Comparison of ENCODE assay signal across 17 cellular contexts in genomic region chr10:125337510-125337909, GRCh38.
DNase-seq lines count a peak whose midpoint lies in the region; ATAC-seq and TF ChIP-seq lines count a peak whose summit lies in the region.
"Had no signal": no experiment of that assay in that cellular context is flagged by ENCODE, and none has a peak within 500 bp of the region (broad histone marks: within the 10 kb centered on the region; RNA-seq: fewer than 3 reads in every experiment).

No MANE protein-coding gene starts in this region.

- H3K9ac ChIP-seq in endodermal cell (ENCODE audit: extremely low read depth, low read length, poor library complexity, severe bottlenecking) (no peak overlapping the region), colonic mucosa (ENCODE audit: low read depth in 2 of 2, low read length in 2 of 2) (no peak overlapping the region)
- H3K9ac ChIP-seq: KMS-11 had no signal

- BruUV-seq in A673 (replicated peaks; lab: Mats Ljungman, UMichigan): no TSS peak

- H3K27ac Mint-ChIP-seq in endodermal cell: no peak overlapping the region
- H3K27ac Mint-ChIP-seq in activated naive CD4-positive, alpha-beta T cell treated with anti-CD3 and anti-CD28 coated beads for 36 hours: no peak overlapping the region
- H3K27ac Mint-ChIP-seq in naive thymus-derived CD4-positive, alpha-beta T cell: no peak overlapping the region
- H3K27ac Mint-ChIP-seq: CD14-positive monocyte had no signal

- intact Hi-C loops in A673 (cut with micrococcal nuclease; ENCODE audit: unreplicated experiment) (no loop called here), colonic mucosa (cut with DNase I) (no loop called here)
- intact Hi-C loops in activated naive CD4-positive, alpha-beta T cell treated with anti-CD3 and anti-CD28 coated beads for 36 hours (cut with micrococcal nuclease): no loop called here
- intact Hi-C loops in naive thymus-derived CD4-positive, alpha-beta T cell (cut with micrococcal nuclease): no loop called here

- H3K27me3 ChIP-seq in A673 (replicated peaks; ENCODE audit: insufficient read depth, low read depth, low read length, poor library complexity) (no peaks in the 10 kb centered on the region), endodermal cell (ENCODE audit: control insufficient read depth, insufficient read depth, low read length, poor library complexity, severe bottlenecking) (no peaks in the 10 kb centered on the region), kidney epithelial cell (ENCODE audit: control insufficient read depth, insufficient read depth, low read length) (no peaks in the 10 kb centered on the region), colonic mucosa (no peaks in the 10 kb centered on the region)
- no peaks in the 10 kb centered on the region for H3K27me3 ChIP-seq in naive thymus-derived CD4-positive, alpha-beta T cell (ENCODE audit: control insufficient read depth in 2 of 2, insufficient read depth in 2 of 2, low read length in 2 of 2)
- H3K27me3 ChIP-seq: Peyer's patch had no signal

- H3K9me3 ChIP-seq in A673 (ENCODE audit: low read depth, low read length, poor library complexity, severe bottlenecking) (no peaks in the 10 kb centered on the region), endodermal cell (ENCODE audit: control insufficient read depth, low read length) (no peaks in the 10 kb centered on the region), colonic mucosa (no peaks in the 10 kb centered on the region)
- H3K9me3 ChIP-seq in naive thymus-derived CD4-positive, alpha-beta T cell (ENCODE audit: control insufficient read depth in 2 of 3, low read length in 3 of 3): no peaks in the 10 kb centered on the region
- H3K9me3 ChIP-seq: Peyer's patch had no signal

- no peaks in the 10 kb centered on the region for H3K36me3 ChIP-seq in A673 (ENCODE audit: insufficient read depth, low read length, poor library complexity, severe bottlenecking)
- H3K36me3 ChIP-seq in endodermal cell (ENCODE audit: control insufficient read depth, insufficient read depth, low read length): no peaks in the 10 kb centered on the region
- H3K36me3 ChIP-seq in kidney epithelial cell (ENCODE audit: control insufficient read depth, insufficient read depth, low read length): no peaks in the 10 kb centered on the region
- no peaks in the 10 kb centered on the region for H3K36me3 ChIP-seq in colonic mucosa
- no peaks in the 10 kb centered on the region for H3K36me3 ChIP-seq in naive thymus-derived CD4-positive, alpha-beta T cell (ENCODE audit: control insufficient read depth in 2 of 3, insufficient read depth in 3 of 3, low read length in 3 of 3)
- H3K36me3 ChIP-seq: Peyer's patch had no signal

- no peak overlapping the region for H3K27ac ChIP-seq in A673 (ENCODE audit: low read depth, low read length, poor library complexity, severe bottlenecking)
- H3K27ac ChIP-seq in endodermal cell (ENCODE audit: low read depth, low read length): no peak overlapping the region
- no peak overlapping the region for H3K27ac ChIP-seq in colonic mucosa
- no peak overlapping the region for H3K27ac ChIP-seq in naive thymus-derived CD4-positive, alpha-beta T cell (ENCODE audit: low read depth, low read length)
- H3K27ac ChIP-seq: KMS-11, Peyer's patch, SK-N-MC had no signal

- DNase-seq in A673 (ENCODE audit: low spot score): no peak
- DNase-seq in HFF-Myc (ENCODE audit: extremely low read depth, low read depth): no peak
- peak; percentile 72 for DNase-seq in endodermal cell
- no peak for DNase-seq in kidney epithelial cell (ENCODE audit: low read depth)
- no peak for DNase-seq in colonic mucosa
- DNase-seq in activated naive CD4-positive, alpha-beta T cell treated with anti-CD3 and anti-CD28 coated beads for 36 hours: no peak
- no peak for DNase-seq in naive thymus-derived CD4-positive, alpha-beta T cell
- DNase-seq: NCI-H1048, NCI-H1436 treated with DMSO at 0.1 percent for 48 hours, NCI-H2081 treated with DMSO at 0.1 percent for 48 hours, NCI-H510A treated with DMSO at 0.1 percent for 48 hours, Peyer's patch had no signal

- 75 to 77% methylated on average over 4 to 5 of the region's 5 CpGs for WGBS in endodermal cell (ENCODE audit: insufficient coverage in 1 of 2, insufficient read length in 1 of 2), 2 experiments

- H3K4me1 Mint-ChIP-seq in endodermal cell: no peaks in the 10 kb centered on the region
- no peaks in the 10 kb centered on the region for H3K4me1 Mint-ChIP-seq in activated naive CD4-positive, alpha-beta T cell treated with anti-CD3 and anti-CD28 coated beads for 36 hours (ENCODE audit: low read depth)
- H3K4me1 Mint-ChIP-seq in naive thymus-derived CD4-positive, alpha-beta T cell: no peaks in the 10 kb centered on the region
- H3K4me1 Mint-ChIP-seq: CD14-positive monocyte had no signal

- H3K4me1 ChIP-seq in A673 (ENCODE audit: insufficient read depth, low read length, poor library complexity, severe bottlenecking) (no peaks in the 10 kb centered on the region), endodermal cell (ENCODE audit: control insufficient read depth, insufficient read depth, low read length) (no peaks in the 10 kb centered on the region), colonic mucosa (no peaks in the 10 kb centered on the region)
- no peaks in the 10 kb centered on the region for H3K4me1 ChIP-seq in naive thymus-derived CD4-positive, alpha-beta T cell (ENCODE audit: control insufficient read depth in 2 of 2, insufficient read depth in 2 of 2, low read length in 2 of 2)
- H3K4me1 ChIP-seq: Peyer's patch had no signal

- H3K4me3 ChIP-seq in A673 (ENCODE audit: low read depth, low read length, poor library complexity, severe bottlenecking) (no peak overlapping the region), HFF-Myc (replicated peaks; ENCODE audit: low read depth, low read length) (no peak overlapping the region), endodermal cell (ENCODE audit: low read length) (no peak overlapping the region), kidney epithelial cell (ENCODE audit: low read depth, low read length) (no peak overlapping the region), colonic mucosa (no peak overlapping the region)
- no peak overlapping the region for H3K4me3 ChIP-seq in naive thymus-derived CD4-positive, alpha-beta T cell (ENCODE audit: low read length)
- H3K4me3 ChIP-seq: Peyer's patch, SK-N-MC had no signal

- CTCF ChIA-PET in A673 (lab: Charles Lee): interaction anchor here (0.6 kb wide), 1 partner anchor 120 kb away, joined by 5 read pairs; no protein-coding TSS in a partner anchor
- CTCF ChIA-PET in activated naive CD4-positive, alpha-beta T cell treated with anti-CD3 and anti-CD28 coated beads for 36 hours (lab: Charles Lee): no interaction called here
- CTCF ChIA-PET in naive thymus-derived CD4-positive, alpha-beta T cell (lab: Charles Lee): no interaction called here

- H3K36me3 Mint-ChIP-seq in endodermal cell (ENCODE audit: low read depth): no peaks in the 10 kb centered on the region
- no peaks in the 10 kb centered on the region for H3K36me3 Mint-ChIP-seq in activated naive CD4-positive, alpha-beta T cell treated with anti-CD3 and anti-CD28 coated beads for 36 hours (ENCODE audit: low read depth)
- H3K36me3 Mint-ChIP-seq in naive thymus-derived CD4-positive, alpha-beta T cell: no peaks in the 10 kb centered on the region
- H3K36me3 Mint-ChIP-seq: CD14-positive monocyte had no signal

- no peak for ATAC-seq in HG03135 (IDR thresholded peaks at IDR 0.05; ENCODE audit: unreplicated experiment)
- ATAC-seq in naive thymus-derived CD4-positive, alpha-beta T cell: no peak
- ATAC-seq: Right ventricle myocardium inferior had no signal

- POLR2A ChIA-PET in A673 (lab: Charles Lee; ENCODE audit: low non-redundant PET): no interaction called here
- POLR2A ChIA-PET in naive thymus-derived CD4-positive, alpha-beta T cell (lab: Charles Lee): interaction anchor here (0.7 kb wide), 1 partner anchor 18 kb away, joined by 3 read pairs; no protein-coding TSS in a partner anchor

- TF ChIP-seq CTCF in A673 (conservative IDR thresholded peaks at IDR 0.05; ENCODE audit: low read depth, low read length): peak; percentile 24; the same call in 1 of the 2 replicates
- peak; percentile 15 for TF ChIP-seq CTCF in HFF-Myc (IDR thresholded peaks at IDR 0.05; ENCODE audit: low read depth, low read length, missing control alignments)
- TF ChIP-seq CTCF in endodermal cell (conservative IDR thresholded peaks at IDR 0.05): peak; percentile 64
- TF ChIP-seq CTCF in kidney epithelial cell (IDR thresholded peaks at IDR 0.05; ENCODE audit: insufficient read depth, low read length, poor library complexity, severe bottlenecking): peak; percentile 8
- no peak for TF ChIP-seq CTCF in colonic mucosa (IDR thresholded peaks at IDR 0.05)

- H3K4me3 Mint-ChIP-seq in endodermal cell: no peak overlapping the region
- H3K4me3 Mint-ChIP-seq in activated naive CD4-positive, alpha-beta T cell treated with anti-CD3 and anti-CD28 coated beads for 36 hours: no peak overlapping the region
- H3K4me3 Mint-ChIP-seq in naive thymus-derived CD4-positive, alpha-beta T cell: no peak overlapping the region
- H3K4me3 Mint-ChIP-seq: CD14-positive monocyte had no signal

- peaks cover 10% of the 10 kb centered on the region for H3K27me3 Mint-ChIP-seq in endodermal cell (ENCODE audit: insufficient read depth)
- H3K27me3 Mint-ChIP-seq in activated naive CD4-positive, alpha-beta T cell treated with anti-CD3 and anti-CD28 coated beads for 36 hours (ENCODE audit: low read depth): no peaks in the 10 kb centered on the region
- peaks cover 0 to 3% (median 0%) of the 10 kb centered on the region in 5 donors for H3K27me3 Mint-ChIP-seq in naive thymus-derived CD4-positive, alpha-beta T cell

- no peaks in the 10 kb centered on the region for H3K9me3 Mint-ChIP-seq in endodermal cell
- H3K9me3 Mint-ChIP-seq in activated naive CD4-positive, alpha-beta T cell treated with anti-CD3 and anti-CD28 coated beads for 36 hours: peaks cover 9% of the 10 kb centered on the region
- peaks cover 1 to 18% (median 6%) of the 10 kb centered on the region in 11 donors for H3K9me3 Mint-ChIP-seq in naive thymus-derived CD4-positive, alpha-beta T cell
